In genomic region chr7:100119701-100120517, GRCh38 we compare ENCODE assay signal across 1 cellular context.
TF ChIP-seq lines count a peak whose summit lies in the region.

No MANE protein-coding gene starts in this region.

TF ChIP-seq in IMR-90, 13 proteins besides CTCF, POLR2A, EP300 and RAD21:
- TF ChIP-seq NFE2L2 (IDR thresholded peaks at IDR 0.05; ENCODE audit: low read depth, low read length) (no peak), BHLHE40 (IDR thresholded peaks at IDR 0.05; ENCODE audit: low read depth, low read length) (peak; percentile 58; the same call in 1 of the 2 replicates), MAZ (IDR thresholded peaks at IDR 0.05; ENCODE audit: borderline replicate concordance, low read depth, low read length) (peak; percentile 45; the same call in 1 of the 2 replicates)
